In genomic region chr1:93447481-93448291, GRCh38 we compare ENCODE assay signal across 1 cellular context.
TF ChIP-seq lines count a peak whose summit lies in the region.

Gene FNBP1L (plus strand): TSS chr1:93448118. CDS start chr1:93448282, 164 bp downstream.

TF ChIP-seq in WTC11, 78 proteins besides CTCF, POLR2A, EP300 and RAD21 (continued from another document):
- no peak for TF ChIP-seq FOXJ3 (CRISPR knock-in tag; IDR thresholded peaks at IDR 0.05; ENCODE audit: borderline replicate concordance)
- TF ChIP-seq ZNF219 (CRISPR knock-in tag; IDR thresholded peaks at IDR 0.05; ENCODE audit: borderline replicate concordance), result no peak
- TF ChIP-seq, protein P1, sequence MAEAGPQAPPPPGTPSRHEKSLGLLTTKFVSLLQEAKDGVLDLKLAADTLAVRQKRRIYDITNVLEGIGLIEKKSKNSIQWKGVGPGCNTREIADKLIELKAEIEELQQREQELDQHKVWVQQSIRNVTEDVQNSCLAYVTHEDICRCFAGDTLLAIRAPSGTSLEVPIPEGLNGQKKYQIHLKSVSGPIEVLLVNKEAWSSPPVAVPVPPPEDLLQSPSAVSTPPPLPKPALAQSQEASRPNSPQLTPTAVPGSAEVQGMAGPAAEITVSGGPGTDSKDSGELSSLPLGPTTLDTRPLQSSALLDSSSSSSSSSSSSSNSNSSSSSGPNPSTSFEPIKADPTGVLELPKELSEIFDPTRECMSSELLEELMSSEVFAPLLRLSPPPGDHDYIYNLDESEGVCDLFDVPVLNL (CRISPR knock-in tag; IDR thresholded peaks at IDR 0.05; ENCODE audit: borderline replicate concordance, low read depth), result no peak
